8 cellular contexts compared by ENCODE assay signal in the genomic region with DNA sequence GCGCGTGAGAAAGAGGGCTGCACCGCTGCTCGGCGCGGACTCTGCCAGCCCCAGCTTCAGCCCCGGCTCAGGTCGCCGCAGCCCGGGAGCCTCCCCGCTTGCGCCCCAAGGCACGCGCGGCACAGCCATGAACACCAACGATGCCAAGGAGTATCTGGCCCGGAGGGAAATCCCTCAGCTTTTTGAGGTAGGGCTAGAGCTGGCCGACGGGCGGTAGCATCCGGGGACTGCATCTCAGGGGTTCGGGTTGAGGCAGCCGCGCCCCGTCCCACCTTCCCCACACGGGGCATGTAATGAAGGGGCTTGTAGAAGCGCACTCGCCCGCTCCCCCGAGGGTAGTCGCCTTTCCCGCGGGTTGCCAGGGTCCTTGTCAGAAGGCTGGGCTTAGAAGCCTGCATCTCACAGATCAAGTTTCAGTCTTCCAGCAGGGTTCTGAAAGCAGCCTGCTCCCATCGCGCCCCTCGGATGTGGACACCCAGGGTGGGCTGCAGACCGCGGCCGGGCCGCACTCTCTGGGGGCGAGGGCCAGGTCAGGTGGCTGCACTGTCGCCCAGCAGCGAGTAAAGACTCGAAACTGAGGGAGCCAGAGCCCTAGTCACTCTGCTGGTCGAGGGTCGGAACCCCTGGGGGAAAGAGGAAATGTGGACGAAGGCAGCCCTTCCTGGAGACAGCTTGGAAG. TPM values are rescaled to one million over a fixed set of nuclear protein-coding genes. Genes with fewer than 3 reads are reported as not detected.
DNase-seq lines count a peak whose midpoint lies in the region; ATAC-seq lines count a peak whose summit lies in the region.

No MANE protein-coding gene starts in this region.

- no peaks in the 10 kb centered on the region for H3K9me3 ChIP-seq in CD4-positive, alpha-beta memory T cell (ENCODE audit: control insufficient read depth in 1 of 2, low read length in 2 of 2)

- CTCF ChIA-PET in CD4-positive, alpha-beta memory T cell (lab: Charles Lee; ENCODE audit: partially characterized antibody), result interaction anchor here (2.8 kb wide), 1 partner anchor 27 kb away, joined by 10 read pairs; no protein-coding TSS in a partner anchor

- peaks cover 21 to 33% (median 27%) of the 10 kb centered on the region in 4 donors for H3K4me1 Mint-ChIP-seq in CD4-positive, alpha-beta memory T cell

- no peak overlapping the region for H3K27ac Mint-ChIP-seq in CD4-positive, alpha-beta memory T cell

- H3K4me3 ChIP-seq in CD4-positive, alpha-beta memory T cell (ENCODE audit: low read length in 2 of 2), result peak overlapping the region in 1 of 2 donors; percentile 54

- H3K27ac ChIP-seq in CD4-positive, alpha-beta memory T cell (ENCODE audit: low read depth, low read length), result no peak overlapping the region

- H3K36me3 ChIP-seq in CD4-positive, alpha-beta memory T cell (ENCODE audit: insufficient read depth, low read length), result no peaks in the 10 kb centered on the region

- intact Hi-C loops in CD4-positive, alpha-beta memory T cell (cut with micrococcal nuclease), result loop anchor here (2.0 to 10.0 kb wide), 5 partner anchors 14 to 402 kb away; a partner anchor contains a TSS
- intact Hi-C loops in head of caudate nucleus (cut with DNase I), result loop anchor here (5.0 kb wide), 2 partner anchors 250 to 400 kb away; a partner anchor contains a TSS
- intact Hi-C loops in posterior cingulate gyrus (cut with DNase I), result loop anchor here (5.0 to 10.0 kb wide), 4 partner anchors 58 to 832 kb away; a partner anchor contains a TSS

- peaks cover 30% of the 10 kb centered on the region for H3K4me1 ChIP-seq in CD4-positive, alpha-beta memory T cell (ENCODE audit: insufficient read depth, low read length)

- H3K27me3 Mint-ChIP-seq in CD4-positive, alpha-beta memory T cell, result peaks cover 9% of the 10 kb centered on the region in 2 donors

- no peaks in the 10 kb centered on the region for H3K9me3 Mint-ChIP-seq in CD4-positive, alpha-beta memory T cell

- peak overlapping the region; percentile 78 to 91 (median 84) for H3K4me3 Mint-ChIP-seq in CD4-positive, alpha-beta memory T cell

- peak; percentile 32 for ATAC-seq in GM21423 (IDR thresholded peaks at IDR 0.05; ENCODE audit: unreplicated experiment)

- peak in 4 of 5 donors; percentile 32 to 45 (median 36) for DNase-seq in CD4-positive, alpha-beta memory T cell
- DNase-seq in NCI-H510A treated with DMSO at 0.1 percent for 48 hours (lab: John Stamatoyannopoulos, UW) (peak; percentile 51), head of caudate nucleus (peak in 32 of 42 donors; percentile 13 to 72 (median 40)), posterior cingulate gyrus (peak in 9 of 10 donors; percentile 13 to 91 (median 35)), NCI-H1048 (lab: John Stamatoyannopoulos, UW) (no peak), NCI-H446 treated with DMSO at 0.1 percent for 48 hours (lab: John Stamatoyannopoulos, UW) (no peak)
- DNase-seq in activated gamma-delta T cell treated with anti-CD3 and anti-CD28 coated beads, Interleukin-2, amount 50 U/mL, for 16 hours (ENCODE audit: low read depth), result peak; percentile 3

- no peaks in the 10 kb centered on the region for H3K27me3 ChIP-seq in CD4-positive, alpha-beta memory T cell (ENCODE audit: insufficient read depth, low read length)

- no peaks in the 10 kb centered on the region for H3K36me3 Mint-ChIP-seq in CD4-positive, alpha-beta memory T cell

- POLR2A ChIA-PET in CD4-positive, alpha-beta memory T cell (lab: Charles Lee; ENCODE audit: partially characterized antibody), result interaction anchor here (0.8 to 2.1 kb wide), 5 partner anchors 21 to 150 kb away, joined by 3 to 10 read pairs (median 5); no protein-coding TSS in a partner anchor

RNA-seq across cellular contexts. Expression of a gene that starts 0.5 kb away (rescaled TPM):
- 10 to 100 TPM; 17.0 to 25.5 TPM for total RNA-seq in CD4-positive, alpha-beta memory T cell
- polyA plus RNA-seq in CD4-positive, alpha-beta memory T cell, result 10 to 100 TPM; 17.9 to 20.6 TPM

Comparison
In these comparisons a context has a peak if more than half of its experiments do, and no peak if none do; other contexts are left out.
1. DNase-seq: peak in CD4-positive, alpha-beta memory T cell (4 of 5), NCI-H510A treated with DMSO at 0.1 percent for 48 hours (single experiment), activated gamma-delta T cell treated with anti-CD3 and anti-CD28 coated beads, Interleukin-2, amount 50 U/mL, for 16 hours (single experiment), head of caudate nucleus (32 of 42) and posterior cingulate gyrus (9 of 10); none in NCI-H1048 (single experiment) and NCI-H446 treated with DMSO at 0.1 percent for 48 hours (single experiment).